Comparison of ENCODE assay signal across 13 cellular contexts in genomic region chr21:32065654-32066053, GRCh38.
"Had no signal": no experiment of that assay in that cellular context is flagged by ENCODE, and none has a peak within 500 bp of the region (broad histone marks: within the 10 kb centered on the region; RNA-seq: fewer than 3 reads in every experiment).

No MANE protein-coding gene starts in this region.

- H3K36me3 ChIP-seq: heart left ventricle, neutrophil, sigmoid colon, stomach, thoracic aorta had no signal

- ATAC-seq: heart left ventricle; mucosa of descending colon; naive thymus-derived CD8-positive, alpha-beta T cell had no signal

- DNase-seq: foreskin melanocyte; heart left ventricle; hippocampal formation; kidney glomerular epithelial cell; mucosa of descending colon; naive thymus-derived CD8-positive, alpha-beta T cell; sigmoid colon; stimulated activated naive CD4-positive, alpha-beta T cell; stomach; substantia nigra had no signal

- H3K27me3 ChIP-seq: heart left ventricle, neutrophil, sigmoid colon, stomach had no signal

- H3K9me3 ChIP-seq: heart left ventricle, mucosa of descending colon, neutrophil, sigmoid colon, stomach, thoracic aorta had no signal

- H3K27ac ChIP-seq: heart left ventricle, neutrophil, sigmoid colon, stomach, thoracic aorta had no signal

- H3K4me1 ChIP-seq: heart left ventricle, sigmoid colon, stomach had no signal

- H3K4me3 ChIP-seq: heart left ventricle, mucosa of descending colon, sigmoid colon, skin epidermis, stomach, thoracic aorta had no signal
